ENCODE assay signal across 16 cellular contexts in the genomic region with DNA sequence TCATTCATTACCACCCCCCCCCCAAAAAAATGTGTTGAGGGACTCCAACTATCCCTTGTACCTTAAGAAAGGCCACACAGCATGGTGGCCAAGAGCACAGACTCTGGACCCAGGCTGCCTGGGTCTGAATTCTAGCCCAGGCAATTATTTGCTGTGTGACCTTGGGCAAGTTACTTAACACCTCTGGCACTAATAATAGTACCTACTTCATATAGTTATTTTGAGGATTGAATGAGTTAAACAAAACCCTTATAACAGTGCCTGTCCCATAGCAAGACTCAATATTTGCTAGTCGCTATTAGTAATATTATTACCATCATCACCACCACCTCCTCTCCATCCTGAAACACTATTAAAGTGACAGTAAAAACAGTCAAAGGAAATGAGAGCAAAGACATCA. TPM values are rescaled to one million over a fixed set of nuclear protein-coding genes. Genes with fewer than 3 reads are reported as not detected.
DNase-seq lines count a peak whose midpoint lies in the region; ATAC-seq, FAIRE-seq and TF ChIP-seq lines count a peak whose summit lies in the region.
"Had no signal": no experiment of that assay in that cellular context is flagged by ENCODE, and none has a peak within 500 bp of the region (broad histone marks: within the 10 kb centered on the region; RNA-seq: fewer than 3 reads in every experiment).

No MANE protein-coding gene starts in this region.

- H2BK20ac ChIP-seq in IMR-90 (ENCODE audit: low read depth, low read length): peak overlapping the region; percentile 84; the same call in 1 of the 2 replicates

- intact Hi-C loops in IMR-90 (cut with micrococcal nuclease): loop anchor here (2.0 kb wide), 1 partner anchor 55 kb away; no protein-coding TSS in a partner anchor
- intact Hi-C loops in K562 (cut with micrococcal nuclease): no loop called here
- intact Hi-C loops in uterus (cut with DNase I; ENCODE audit: low total_unique reads): no loop called here

- peak overlapping the region; percentile 92 for H2BK120ac ChIP-seq in IMR-90 (ENCODE audit: low read depth, low read length)

- no peak overlapping the region for H3K56ac ChIP-seq in IMR-90 (ENCODE audit: extremely low read depth, insufficient read depth, low read length)

- H2AK9ac ChIP-seq in IMR-90 (replicated peaks; ENCODE audit: low read depth, low read length, poor library complexity): no peak overlapping the region

- DNase-seq in IMR-90: no peak
- DNase-seq in K562 (ENCODE audit: extremely low read depth in 1 of 4, low spot score in 3 of 4): no peak
- no peak for DNase-seq in foreskin keratinocyte
- no peak for DNase-seq in uterus
- DNase-seq in stimulated activated CD4-positive, alpha-beta T cell treated with anti-CD3 and anti-CD28 coated beads, Interleukin-2, amount 100 ng/mL, for 48 hours: no peak
- no peak for DNase-seq in activated naive CD4-positive, alpha-beta T cell treated with anti-CD3 and anti-CD28 coated beads, Interleukin-2, amount 50 U/mL, for 16 hours
- DNase-seq in activated CD4-positive, alpha-beta T cell treated with anti-CD3 and anti-CD28 coated beads, Interleukin-2, amount 50 U/mL, for 4 hours: no peak
- DNase-seq: DMS 273 treated with DMSO at 0.1 percent for 48 hours, DND-41, GM23248, HCEC 1CT, KG1, MV-4-11, NCI-H187, NCI-H2227 treated with DMSO at 0.1 percent for 48 hours, NCI-H510A treated with DMSO at 0.1 percent for 48 hours had no signal

- no peak overlapping the region for H3K18ac ChIP-seq in IMR-90 (ENCODE audit: low read depth, low read length)

- CTCF ChIA-PET in IMR-90 (lab: Yijun Ruan, JAX): no interaction called here
- CTCF ChIA-PET in K562 (lab: Yijun Ruan, JAX; ENCODE audit: low intra/inter-chr PET ratio): no interaction called here

- no peak for ATAC-seq in IMR-90 (ENCODE audit: low read depth)
- ATAC-seq in K562: no peak
- ATAC-seq in foreskin keratinocyte: no peak

- FAIRE-seq in K562 (lab: Jason Lieb, UNC): no peak

- no peak overlapping the region; a peak in 1 of 4 replicates for H4K8ac ChIP-seq in IMR-90 (ENCODE audit: low read depth in 2 of 2, low read length in 2 of 2)

- H3K79me1 ChIP-seq in IMR-90 (ENCODE audit: low read depth in 1 of 2, low read length in 2 of 2): peaks cover 13 to 65% of the 10 kb centered on the region in 2 experiments

- peak overlapping the region; percentile 90; the same call in 1 of the 2 replicates for H3K4ac ChIP-seq in IMR-90 (ENCODE audit: low read depth, low read length)

- no peak overlapping the region for H3K4me2 ChIP-seq in IMR-90 (ENCODE audit: low read depth, low read length)
- H3K4me2 ChIP-seq in K562 (ENCODE audit: insufficient read depth, low read length): no peak overlapping the region

- no peak for TF ChIP-seq EP300 in K562 (IDR thresholded peaks at IDR 0.05; ENCODE audit: low read length)

- dilution Hi-C loops in IMR-90 (cut with HindIII; ENCODE audit: low sequenced_read_pairs, unreplicated experiment): no loop called here

- WGBS in IMR-90 (ENCODE audit: extremely low coverage in 2 of 2, insufficient read length in 1 of 2), 2 experiments: no CpG with 5 or more reads among the region's 1 CpG
- 88% methylated on average over 1 of the region's 1 CpG for WGBS in K562 (ENCODE audit: insufficient coverage, low coverage, missing lambda C conversion rate)

- H2AFZ ChIP-seq in IMR-90 (replicated peaks; ENCODE audit: low read length, poor library complexity) (no peak overlapping the region), K562 (ENCODE audit: low read depth, low read length) (no peak overlapping the region)
- H2AFZ ChIP-seq: GM23248 had no signal

- peak overlapping the region; percentile 78 for H3K14ac ChIP-seq in IMR-90 (replicated peaks; ENCODE audit: low read depth, low read length)

- H4K5ac ChIP-seq in IMR-90 (ENCODE audit: low read depth, low read length): no peak overlapping the region; the same call in 1 of the 2 replicates

- H4K91ac ChIP-seq in IMR-90 (ENCODE audit: insufficient read depth, low read depth, low read length): 0 out of 2 replicates have a peak overlapping the region, but pooled peaks have one; percentile 80

- no peaks in the 10 kb centered on the region for H3K36me3 ChIP-seq in IMR-90 (ENCODE audit: control insufficient read depth, insufficient read depth, low read length)
- peaks cover 82% of the 10 kb centered on the region for H3K36me3 ChIP-seq in K562 (ENCODE audit: control insufficient read depth, insufficient read depth, low read length)
- no peaks in the 10 kb centered on the region for H3K36me3 ChIP-seq in uterus

- H3K9me1 ChIP-seq in IMR-90 (ENCODE audit: insufficient read depth, low read length): peaks cover 25% of the 10 kb centered on the region
- H3K9me1 ChIP-seq in K562 (ENCODE audit: control insufficient read depth, insufficient read depth, low read length): peaks cover 7% of the 10 kb centered on the region

- in situ Hi-C loops in IMR-90 (cut with MboI; ENCODE audit: low sequenced_read_pairs): no loop called here
- in situ Hi-C loops in K562 (cut with MboI): loop anchor here (10.0 kb wide), 1 partner anchor 1689 kb away; no protein-coding TSS in a partner anchor

- peak overlapping the region; percentile 76; the same call in 1 of the 2 replicates for H3K23ac ChIP-seq in IMR-90 (ENCODE audit: low read depth, low read length)

- H3K4me1 ChIP-seq in IMR-90 (ENCODE audit: control insufficient read depth, insufficient read depth, low read length): peaks cover 28% of the 10 kb centered on the region
- H3K4me1 ChIP-seq in K562 (replicated peaks in 1 of 2; ENCODE audit: control insufficient read depth in 2 of 2, insufficient read depth in 2 of 2, low read length in 2 of 2): peaks cover 36 to 56% of the 10 kb centered on the region in 2 experiments
- H3K4me1 ChIP-seq in foreskin keratinocyte: peaks cover 57% of the 10 kb centered on the region
- H3K4me1 ChIP-seq in uterus: peaks cover 15 to 22% of the 10 kb centered on the region in 2 donors

- H2BK15ac ChIP-seq in IMR-90 (ENCODE audit: low read depth, low read length): peak overlapping the region; percentile 84; the same call in 1 of the 3 replicates

- peaks cover 46% of the 10 kb centered on the region for H3K79me2 ChIP-seq in K562 (ENCODE audit: control insufficient read depth, insufficient read depth, low read length)

- H4K20me1 ChIP-seq in IMR-90 (ENCODE audit: insufficient read depth, low read length) (peaks cover 10% of the 10 kb centered on the region; the same call in 1 of the 2 replicates), K562 (replicated peaks; ENCODE audit: control insufficient read depth, insufficient read depth, low read length) (peaks cover 12% of the 10 kb centered on the region; the same call in 1 of the 2 replicates)

- H2BK5ac ChIP-seq in IMR-90 (ENCODE audit: low read depth, low read length, poor library complexity, severe bottlenecking): peak overlapping the region; percentile 51

- H3K27me3 ChIP-seq in IMR-90 (ENCODE audit: control insufficient read depth, insufficient read depth, low read length) (no peaks in the 10 kb centered on the region), K562 (ENCODE audit: control insufficient read depth in 2 of 2, insufficient read depth in 2 of 2, low read length in 2 of 2) (no peaks in the 10 kb centered on the region), foreskin keratinocyte (no peaks in the 10 kb centered on the region), uterus (no peaks in the 10 kb centered on the region)

- H2AK5ac ChIP-seq in IMR-90 (ENCODE audit: low read depth, low read length): peak overlapping the region; percentile 93; the same call in 1 of the 2 replicates

- BruUV-seq in IMR-90 (replicated peaks; lab: Mats Ljungman, UMichigan) (no TSS peak), K562 (replicated peaks; lab: Mats Ljungman, UMichigan) (no TSS peak)

- TF ChIP-seq RAD21 in IMR-90 (IDR thresholded peaks at IDR 0.05; ENCODE audit: low read length) (no peak), K562 (CRISPR knock-in tag; conservative IDR thresholded peaks at IDR 0.05 in 1 of 2, IDR thresholded peaks at IDR 0.05 in 1 of 2) (no peak)

- no peak for TF ChIP-seq CTCF in IMR-90 (conservative IDR thresholded peaks at IDR 0.05; ENCODE audit: low read depth, low read length)
- no peak for TF ChIP-seq CTCF in K562 (IDR thresholded peaks at IDR 0.05 in 2 of 3, conservative IDR thresholded peaks at IDR 0.05 in 1 of 3; ENCODE audit: insufficient read depth in 2 of 3, low read depth in 1 of 3, low read length in 3 of 3)
- TF ChIP-seq CTCF in foreskin keratinocyte (conservative IDR thresholded peaks at IDR 0.05): no peak
- no peak for TF ChIP-seq CTCF in uterus (IDR thresholded peaks at IDR 0.05)

- H3K27ac ChIP-seq in IMR-90 (ENCODE audit: insufficient read depth, low read length) (no peak overlapping the region), K562 (ENCODE audit: extremely low read depth, low read depth, low read length) (no peak overlapping the region), foreskin keratinocyte (peak overlapping the region; percentile 78), uterus (peak overlapping the region; percentile 59 to 68)

- H3K9me3 ChIP-seq in IMR-90 (ENCODE audit: control insufficient read depth, insufficient read depth, low read length): no peaks in the 10 kb centered on the region
- no peaks in the 10 kb centered on the region for H3K9me3 ChIP-seq in K562 (replicated peaks; ENCODE audit: control insufficient read depth, insufficient read depth, low read depth, low read length)
- H3K9me3 ChIP-seq in uterus: no peaks in the 10 kb centered on the region

- TF ChIP-seq POLR2A in IMR-90 (IDR thresholded peaks at IDR 0.05; ENCODE audit: low read depth, low read length) (no peak), K562 (conservative IDR thresholded peaks at IDR 0.05) (no peak), uterus (IDR thresholded peaks at IDR 0.05) (no peak)

- POLR2A ChIA-PET in IMR-90 (lab: Charles Lee; ENCODE audit: unreplicated experiment) (no interaction called here), K562 (lab: Yijun Ruan, JAX) (no interaction called here)

- H3K4me3 ChIP-seq in IMR-90 (ENCODE audit: insufficient read depth, low read depth, low read length) (no peak overlapping the region), K562 (no peak overlapping the region), uterus (no peak overlapping the region)
- H3K4me3 ChIP-seq: GM23248 had no signal

- H3K9ac ChIP-seq in IMR-90 (ENCODE audit: low read depth, low read length) (no peak overlapping the region), K562 (ENCODE audit: insufficient read depth in 1 of 2, low read depth in 2 of 2, low read length in 2 of 2) (no peak overlapping the region)
- H3K9ac ChIP-seq: GM23248 had no signal

RNA-seq across cellular contexts. Expression of gene NT5DC3, which starts 37.2 kb away (rescaled TPM):
- total RNA-seq in IMR-90 (2012; rRNA removed) (17.6 and 23.1 TPM in 2 replicates), K562 (2014; rRNA removed) (20.4 and 24.5 TPM in 2 replicates), K562 (2014; rRNA removed; fragmentation: Illumina TruSeq; extraction: Trizol) (29.8 and 33.2 TPM in 2 replicates), K562 (2015; rRNA removed; fragmentation: Illumina TruSeq; extraction: Trizol) (23.5 and 25.7 TPM in 2 replicates), K562 (2021) (26.2 and 30.7 TPM in 2 replicates), foreskin keratinocyte (20.8 and 34.3 TPM in 2 replicates), uterus (10 to 100 TPM in 3 of 4 donors, 1 to 10 TPM in 1; 5.6 to 60.9 (median 15.9) TPM)
- polyA plus RNA-seq in IMR-90 (2012; rRNA removed) (5.6 and 7.3 TPM in 2 replicates), K562 (2011; rRNA removed) (6.3 and 11.0 TPM in 2 replicates), K562 (2014; fragmentation: Illumina TruSeq; extraction: Trizol) (14.9 and 16.2 TPM in 2 replicates), K562 (2014; fragmentation: Nextera tagmentation; extraction: Ambion mirVana) (10 to 100 TPM; 14.2 to 33.5 TPM), K562 (2014; rRNA removed) (18.8 and 19.8 TPM in 2 replicates), foreskin keratinocyte (6.1 and 9.3 TPM in 2 replicates)
- 2.6 and 3.2 TPM in 2 replicates for polyA plus RNA-seq in IMR-90 (2012; cell fraction: cytosol; rRNA removed)
- polyA plus RNA-seq in IMR-90 (2012; cell fraction: nucleus; rRNA removed; ENCODE audit: low replicate concordance): 6.3 and 13.5 TPM in 2 replicates
- total RNA-seq in K562 (2011; cell fraction: chromatin; rRNA removed; ENCODE audit: low replicate concordance): 39.6 and 65.6 TPM in 2 replicates
- 22.3 and 29.6 TPM in 2 replicates for total RNA-seq in K562 (2011; cell fraction: nucleolus; rRNA removed)
- 35.5 and 41.1 TPM in 2 replicates for total RNA-seq in K562 (2011; cell fraction: nucleoplasm; rRNA removed)
- 3.8 and 11.5 TPM in 2 replicates for polyA plus RNA-seq in K562 (2011; cell fraction: cytosol; rRNA removed)
- polyA plus RNA-seq in K562 (2011; cell fraction: nucleus; rRNA removed): 12.9 and 20.4 TPM in 2 replicates
- 6.8 and 9.8 TPM in 2 replicates for polyA plus RNA-seq in K562 (2012)
- polyA minus RNA-seq in K562 (2011; rRNA and poly(A)+ RNA removed): 12.7 and 24.4 TPM in 2 replicates
- polyA minus RNA-seq in K562 (2011; cell fraction: cytosol; rRNA and poly(A)+ RNA removed): 6.4 and 13.5 TPM in 2 replicates
- polyA minus RNA-seq in K562 (2011; cell fraction: nucleus; rRNA and poly(A)+ RNA removed): 6.9 and 22.4 TPM in 2 replicates

Comparison
In these comparisons a context has a peak if more than half of its experiments do, and no peak if none do; other contexts are left out.
1. H3K27ac ChIP-seq: peak in foreskin keratinocyte (single experiment) and uterus (2 of 2); none in IMR-90 (single experiment) and K562 (single experiment).